ENCODE assay signal across 26 cellular contexts in genomic region chr7:128420773-128421172, GRCh38. TPM values are rescaled to one million over a fixed set of nuclear protein-coding genes. Genes with fewer than 3 reads are reported as not detected.
"Had no signal": no experiment of that assay in that cellular context is flagged by ENCODE, and none has a peak within 500 bp of the region (broad histone marks: within the 10 kb centered on the region; RNA-seq: fewer than 3 reads in every experiment).

No MANE protein-coding gene starts in this region.

- H3K9me3 Mint-ChIP-seq: activated CD4-positive, alpha-beta memory T cell treated with anti-CD3 and anti-CD28 coated beads, Interleukin-2, amount 10 ng/mL, durations not matched to agents 7 days and 5 days; activated CD4-positive, alpha-beta T cell treated with anti-CD3 and anti-CD28 coated beads, Interleukin-2, amount 10 ng/mL, durations not matched to agents 24 days and 14 days; activated naive CD8-positive, alpha-beta T cell treated with anti-CD3 and anti-CD28 coated beads, Interleukin-2, amount 50 U/mL, for 24 hours; effector memory CD8-positive, alpha-beta T cell; nephron progenitor cell; stimulated activated memory B cell treated with anti-CD40 and anti-IgM and Interleukin-4, amounts not matched to agents 10 μg/mL and 1 μg/mL and 100 μg/mL, for 72 hours; type B pancreatic cell had no signal

- H3K4me1 ChIP-seq: colonic mucosa had no signal

- H3K4me3 Mint-ChIP-seq: activated CD4-positive, alpha-beta memory T cell treated with anti-CD3 and anti-CD28 coated beads, Interleukin-2, amount 10 ng/mL, durations not matched to agents 7 days and 5 days; activated CD4-positive, alpha-beta T cell treated with anti-CD3 and anti-CD28 coated beads, Interleukin-2, amount 10 ng/mL, durations not matched to agents 24 days and 14 days; activated naive CD8-positive, alpha-beta T cell treated with anti-CD3 and anti-CD28 coated beads, Interleukin-2, amount 50 U/mL, for 24 hours; nephron progenitor cell; stimulated activated memory B cell treated with anti-CD40 and anti-IgM and Interleukin-4, amounts not matched to agents 10 μg/mL and 1 μg/mL and 100 μg/mL, for 72 hours; type B pancreatic cell had no signal

- H3K27ac Mint-ChIP-seq: activated CD4-positive, alpha-beta memory T cell treated with anti-CD3 and anti-CD28 coated beads, Interleukin-2, amount 10 ng/mL, durations not matched to agents 7 days and 5 days; activated CD4-positive, alpha-beta T cell treated with anti-CD3 and anti-CD28 coated beads, Interleukin-2, amount 10 ng/mL, durations not matched to agents 24 days and 14 days; activated naive CD8-positive, alpha-beta T cell treated with anti-CD3 and anti-CD28 coated beads, Interleukin-2, amount 50 U/mL, for 24 hours; nephron progenitor cell; stimulated activated memory B cell treated with anti-CD40 and anti-IgM and Interleukin-4, amounts not matched to agents 10 μg/mL and 1 μg/mL and 100 μg/mL, for 72 hours; type B pancreatic cell had no signal

- H3K27me3 Mint-ChIP-seq: activated naive CD8-positive, alpha-beta T cell treated with anti-CD3 and anti-CD28 coated beads, Interleukin-2, amount 50 U/mL, for 24 hours; effector memory CD8-positive, alpha-beta T cell; stimulated activated memory B cell treated with anti-CD40 and anti-IgM and Interleukin-4, amounts not matched to agents 10 μg/mL and 1 μg/mL and 100 μg/mL, for 72 hours had no signal

- H3K27me3 ChIP-seq: colonic mucosa, dorsolateral prefrontal cortex had no signal

- ATAC-seq: activated CD4-positive, CD25-positive, alpha-beta regulatory T cell treated with anti-CD3 and anti-CD28 coated beads, Interleukin-2, amount 50 U/mL, for 24 hours; activated naive CD8-positive, alpha-beta T cell treated with anti-CD3 and anti-CD28 coated beads, Interleukin-2, amount 50 U/mL, for 24 hours; effector memory CD8-positive, alpha-beta T cell; esophagus mucosa; left ventricle myocardium superior; sciatic nerve; SK-N-SH treated with all-trans-retinoic acid at 6 μM for 48 hours; stimulated activated memory B cell treated with anti-CD40 and anti-IgM and Interleukin-4, amounts not matched to agents 10 μg/mL and 1 μg/mL and 100 μg/mL, for 72 hours had no signal

- H3K9me3 ChIP-seq: colonic mucosa, thoracic aorta had no signal

- H3K4me3 ChIP-seq: colonic mucosa, dorsolateral prefrontal cortex, thoracic aorta had no signal

- H3K36me3 Mint-ChIP-seq: stimulated activated memory B cell treated with anti-CD40 and anti-IgM and Interleukin-4, amounts not matched to agents 10 μg/mL and 1 μg/mL and 100 μg/mL, for 72 hours; type B pancreatic cell had no signal

- H3K27ac ChIP-seq: colonic mucosa, dorsolateral prefrontal cortex, thoracic aorta had no signal

- H3K36me3 ChIP-seq: colonic mucosa, thoracic aorta had no signal

- DNase-seq: activated CD4-positive, alpha-beta memory T cell treated with anti-CD3 and anti-CD28 coated beads, Interleukin-2, amount 10 ng/mL, durations not matched to agents 7 days and 5 days; activated CD4-positive, alpha-beta T cell treated with anti-CD3 and anti-CD28 coated beads, Interleukin-2, amount 10 ng/mL, durations not matched to agents 24 days and 14 days; activated naive CD4-positive, alpha-beta T cell; activated naive CD8-positive, alpha-beta T cell treated with anti-CD3 and anti-CD28 coated beads, Interleukin-2, amount 50 U/mL, for 24 hours; aorta; central memory CD4-positive, alpha-beta T cell; colonic mucosa; dorsolateral prefrontal cortex; effector memory CD8-positive, alpha-beta T cell; glutamatergic neuron; hippocampal formation; left ventricle myocardium superior; mammary epithelial cell; nephron progenitor cell; nucleus accumbens; posterior cingulate gyrus; small intestine; stimulated activated CD4-positive, alpha-beta T cell treated with anti-CD3 and anti-CD28 coated beads, Interleukin-2, amount 100 ng/mL, for 24 hours had no signal

- H3K4me1 Mint-ChIP-seq: nephron progenitor cell; stimulated activated memory B cell treated with anti-CD40 and anti-IgM and Interleukin-4, amounts not matched to agents 10 μg/mL and 1 μg/mL and 100 μg/mL, for 72 hours had no signal

RNA-seq across cellular contexts. Expression of gene PRRT4, which starts 59.3 kb away (rescaled TPM):
- total RNA-seq: activated CD4-positive, alpha-beta memory T cell treated with anti-CD3 and anti-CD28 coated beads, Interleukin-2, amount 10 ng/mL, durations not matched to agents 7 days and 5 days; endothelial cell of umbilical vein had no signal
